ENCODE assay signal across 24 cellular contexts in genomic region chr1:13778431-13778830, GRCh38.
"Had no signal": no experiment of that assay in that cellular context is flagged by ENCODE, and none has a peak within 500 bp of the region (broad histone marks: within the 10 kb centered on the region; RNA-seq: fewer than 3 reads in every experiment).

No MANE protein-coding gene starts in this region.

- H3K9me3 Mint-ChIP-seq: activated naive CD4-positive, alpha-beta T cell treated with anti-CD3 and anti-CD28 coated beads, Interleukin-2, amount 50 U/mL, for 72 hours; natural killer cell treated with Interleukin-12 subunit alpha and Interleukin-12 subunit beta and Interleukin-15 and Interleukin-18, amount 100 ng/mL, for 72 hours; type B pancreatic cell had no signal

- ATAC-seq: activated naive CD4-positive, alpha-beta T cell treated with anti-CD3 and anti-CD28 coated beads, Interleukin-2, amount 50 U/mL, for 72 hours; natural killer cell treated with Interleukin-12 subunit alpha and Interleukin-12 subunit beta and Interleukin-15 and Interleukin-18, amount 100 ng/mL, for 72 hours; pancreas; psoas muscle had no signal

- H3K9me3 ChIP-seq: esophagus muscularis mucosa, left ventricle myocardium inferior, neutrophil, pancreas, psoas muscle, right atrium auricular region, thoracic aorta, vagina had no signal

- H3K27ac Mint-ChIP-seq: brain; natural killer cell treated with Interleukin-12 subunit alpha and Interleukin-12 subunit beta and Interleukin-15 and Interleukin-18, amount 100 ng/mL, for 72 hours; type B pancreatic cell had no signal

- H3K4me3 Mint-ChIP-seq: brain; natural killer cell treated with Interleukin-12 subunit alpha and Interleukin-12 subunit beta and Interleukin-15 and Interleukin-18, amount 100 ng/mL, for 72 hours; type B pancreatic cell had no signal

- H3K4me3 ChIP-seq: esophagus muscularis mucosa, left ventricle myocardium inferior, pancreas, psoas muscle, right atrium auricular region, thoracic aorta, vagina had no signal

- H3K27me3 ChIP-seq: esophagus muscularis mucosa, neutrophil, pancreas, right atrium auricular region, vagina had no signal

- H3K27me3 Mint-ChIP-seq: brain; natural killer cell treated with Interleukin-12 subunit alpha and Interleukin-12 subunit beta and Interleukin-15 and Interleukin-18, amount 100 ng/mL, for 72 hours; type B pancreatic cell had no signal

- H3K27ac ChIP-seq: esophagus muscularis mucosa, left ventricle myocardium inferior, pancreas, psoas muscle, right atrium auricular region, thoracic aorta, vagina had no signal

- H3K4me1 ChIP-seq: pancreas, psoas muscle had no signal

- DNase-seq: activated CD4-positive, alpha-beta T cell treated with anti-CD3 and anti-CD28 coated beads, Interleukin-2, amount 50 U/mL, for 4 hours; activated CD8-positive, alpha-beta memory T cell treated with anti-CD3 and anti-CD28 coated beads for 24 hours; activated CD8-positive, alpha-beta memory T cell treated with anti-CD3 and anti-CD28 coated beads, Interleukin-2, amount 50 U/mL, for 4 hours; activated gamma-delta T cell; aorta; dermis blood vessel endothelial cell; effector CD8-positive, alpha-beta T cell; hippocampal formation; left ventricle myocardium inferior; midbrain; pancreas; psoas muscle; stimulated activated CD4-positive, alpha-beta T cell treated with anti-CD3 and anti-CD28 coated beads, Interleukin-4, amount 100 ng/mL, for 24 hours; T-helper 1 cell; T-helper 9 cell had no signal
